ENCODE assay signal across 20 cellular contexts in the genomic region with DNA sequence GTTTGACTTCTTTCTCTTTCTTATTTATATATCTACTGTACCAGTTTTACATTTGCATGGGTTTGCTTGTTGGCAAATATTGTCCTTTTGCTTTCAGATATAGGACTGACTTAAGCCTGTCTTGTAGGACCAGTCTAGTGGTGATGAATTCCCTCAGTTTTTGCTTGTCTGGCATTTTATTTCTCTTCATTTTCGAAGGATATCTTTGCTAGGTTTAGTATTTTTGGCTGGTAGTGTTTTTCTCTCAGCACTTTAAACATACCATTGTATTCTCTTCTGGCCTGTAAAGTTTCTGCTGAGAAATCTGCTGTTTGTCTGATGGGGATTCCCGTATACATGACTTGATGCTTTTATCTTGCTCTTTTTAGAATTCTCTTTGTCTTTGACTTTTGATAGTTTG. TPM values are rescaled to one million over a fixed set of nuclear protein-coding genes. Genes with fewer than 3 reads are reported as not detected.
A peak's percentile ranks its signal among the peaks of the same experiment; 100 is the strongest.
DNase-seq lines count a peak whose midpoint lies in the region; ATAC-seq, FAIRE-seq and TF ChIP-seq lines count a peak whose summit lies in the region.
"Had no signal": no experiment of that assay in that cellular context is flagged by ENCODE, and none has a peak within 500 bp of the region (broad histone marks: within the 10 kb centered on the region; RNA-seq: fewer than 3 reads in every experiment).

No MANE protein-coding gene starts in this region.

- H3K27ac ChIP-seq in A549, result no peak overlapping the region
- H3K27ac ChIP-seq in astrocyte (ENCODE audit: low read depth, low read length), result no peak overlapping the region
- no peak overlapping the region for H3K27ac ChIP-seq in naive thymus-derived CD4-positive, alpha-beta T cell (ENCODE audit: low read depth, low read length)
- H3K27ac ChIP-seq: GM23248 had no signal

- no peaks in the 10 kb centered on the region for H4K20me1 ChIP-seq in astrocyte (ENCODE audit: insufficient read depth, low read length)

- no peak for TF ChIP-seq EP300 in A549 (IDR thresholded peaks at IDR 0.05)

- no peak overlapping the region for H3K4me3 Mint-ChIP-seq in astrocyte (ENCODE audit: unreplicated experiment)
- no peak overlapping the region for H3K4me3 Mint-ChIP-seq in naive thymus-derived CD4-positive, alpha-beta T cell
- H3K4me3 Mint-ChIP-seq: CD4-positive, alpha-beta memory T cell had no signal

- no peak overlapping the region for H3K9ac ChIP-seq in astrocyte (ENCODE audit: low read length)
- H3K9ac ChIP-seq: GM23248 had no signal

- H3K4me2 ChIP-seq in A549, result no peak overlapping the region
- H3K4me2 ChIP-seq in astrocyte (ENCODE audit: low read length), result no peak overlapping the region

- no peak overlapping the region for H2AFZ ChIP-seq in astrocyte (ENCODE audit: low read depth, low read length)
- H2AFZ ChIP-seq: GM23248 had no signal

- H3K4me3 ChIP-seq in A549 (no peak overlapping the region), astrocyte (ENCODE audit: insufficient read depth, low read depth, low read length) (no peak overlapping the region)
- no peak overlapping the region for H3K4me3 ChIP-seq in naive thymus-derived CD4-positive, alpha-beta T cell (ENCODE audit: low read length)
- H3K4me3 ChIP-seq: GM23248 had no signal

- TF ChIP-seq CTCF in A549 (IDR thresholded peaks at IDR 0.05), result no peak
- no peak for TF ChIP-seq CTCF in astrocyte (IDR thresholded peaks at IDR 0.05; ENCODE audit: insufficient read depth, low read depth, low read length)

- H3K36me3 Mint-ChIP-seq in astrocyte (ENCODE audit: low read depth, unreplicated experiment), result peaks cover 21% of the 10 kb centered on the region
- peaks cover 13 to 56% (median 30%) of the 10 kb centered on the region in 5 donors for H3K36me3 Mint-ChIP-seq in naive thymus-derived CD4-positive, alpha-beta T cell

- POLR2A ChIA-PET in A549 (lab: Yijun Ruan, JAX), result no interaction called here
- POLR2A ChIA-PET in naive thymus-derived CD4-positive, alpha-beta T cell (lab: Charles Lee), result interaction anchor here (0.7 to 2.2 kb wide), 3 partner anchors 13 to 87 kb away, joined by 3 to 6 read pairs (median 6); a partner anchor contains a TSS

- intact Hi-C loops in naive thymus-derived CD4-positive, alpha-beta T cell (cut with micrococcal nuclease), result no loop called here
- intact Hi-C loops in left cardiac atrium (cut with DNase I), result no loop called here

- CTCF ChIA-PET in A549 (lab: Yijun Ruan, JAX), result no interaction called here
- CTCF ChIA-PET in naive thymus-derived CD4-positive, alpha-beta T cell (lab: Charles Lee), result interaction anchor here (0.7 kb wide), 1 partner anchor 34 kb away, joined by 4 read pairs; no protein-coding TSS in a partner anchor

- no peak for TF ChIP-seq RAD21 in A549 (conservative IDR thresholded peaks at IDR 0.05 in 1 of 2, IDR thresholded peaks at IDR 0.05 in 1 of 2)

- H3K79me2 ChIP-seq in astrocyte (ENCODE audit: insufficient read depth, low read length), result no peaks in the 10 kb centered on the region

- H3K27me3 Mint-ChIP-seq in astrocyte (ENCODE audit: low read depth, unreplicated experiment), result no peaks in the 10 kb centered on the region
- no peaks in the 10 kb centered on the region for H3K27me3 Mint-ChIP-seq in naive thymus-derived CD4-positive, alpha-beta T cell
- H3K27me3 Mint-ChIP-seq: CD4-positive, alpha-beta memory T cell had no signal

- no peak for TF ChIP-seq POLR2A in A549 (IDR thresholded peaks at IDR 0.05; ENCODE audit: low read length)

- H3K9me3 ChIP-seq in A549 (peaks cover 25% of the 10 kb centered on the region), astrocyte (ENCODE audit: insufficient read depth, low read depth, low read length) (no peaks in the 10 kb centered on the region)
- peaks cover 0 to 20% (median 7%) of the 10 kb centered on the region in 3 experiments for H3K9me3 ChIP-seq in naive thymus-derived CD4-positive, alpha-beta T cell (ENCODE audit: control insufficient read depth in 2 of 3, low read length in 3 of 3)

- peaks cover 10% of the 10 kb centered on the region for H3K4me1 Mint-ChIP-seq in astrocyte (ENCODE audit: low read depth, unreplicated experiment)
- peaks cover 3 to 24% (median 16%) of the 10 kb centered on the region in 7 donors for H3K4me1 Mint-ChIP-seq in naive thymus-derived CD4-positive, alpha-beta T cell

- H3K4me1 ChIP-seq in A549, result peaks cover 41% of the 10 kb centered on the region
- peaks cover 5% of the 10 kb centered on the region for H3K4me1 ChIP-seq in astrocyte (ENCODE audit: insufficient read depth, low read length)
- H3K4me1 ChIP-seq in naive thymus-derived CD4-positive, alpha-beta T cell (ENCODE audit: control insufficient read depth in 2 of 2, insufficient read depth in 2 of 2, low read length in 2 of 2), result no peaks in the 10 kb centered on the region

- no peaks in the 10 kb centered on the region for H3K27me3 ChIP-seq in astrocyte (ENCODE audit: insufficient read depth, low read length)
- H3K27me3 ChIP-seq in naive thymus-derived CD4-positive, alpha-beta T cell (ENCODE audit: control insufficient read depth in 2 of 2, insufficient read depth in 2 of 2, low read length in 2 of 2), result no peaks in the 10 kb centered on the region

- no peak for DNase-seq in A549 (ENCODE audit: low read depth in 1 of 2, low spot score in 1 of 2)
- no peak for DNase-seq in GM18507 (ENCODE audit: extremely low spot score, insufficient read length, low read depth)
- no peak for DNase-seq in astrocyte (ENCODE audit: low read depth)
- no peak for DNase-seq in NCI-H1105 treated with DMSO at 0.1 percent for 48 hours (lab: John Stamatoyannopoulos, UW)
- DNase-seq in naive thymus-derived CD4-positive, alpha-beta T cell, result no peak
- no peak for DNase-seq in left cardiac atrium
- DNase-seq: 8988T; C1 segment of cervical spinal cord; Calu3; CD4-positive, alpha-beta memory T cell; COR-L47; DMS53; DMS79 treated with DMSO at 0.1 percent for 48 hours; GF-D8; GM23248; H7; HCEC 1CT had no signal

- FAIRE-seq in A549 (lab: Jason Lieb, UNC) (no peak), GM18507 (lab: Jason Lieb, UNC) (peak; percentile 39), astrocyte (lab: Jason Lieb, UNC) (peak; percentile 65)
- FAIRE-seq: GM12891, GM19239, H1 had no signal

- ATAC-seq in A549 (no peak), left cardiac atrium (no peak)
- ATAC-seq in naive thymus-derived CD4-positive, alpha-beta T cell, result no peak

- H3K9me3 Mint-ChIP-seq in astrocyte (ENCODE audit: unreplicated experiment), result peaks cover 21% of the 10 kb centered on the region
- H3K9me3 Mint-ChIP-seq in naive thymus-derived CD4-positive, alpha-beta T cell, result peaks cover 0 to 41% (median 17%) of the 10 kb centered on the region in 11 donors

- no peak overlapping the region for H3K27ac Mint-ChIP-seq in astrocyte (ENCODE audit: unreplicated experiment)
- no peak overlapping the region for H3K27ac Mint-ChIP-seq in naive thymus-derived CD4-positive, alpha-beta T cell
- H3K27ac Mint-ChIP-seq: CD4-positive, alpha-beta memory T cell had no signal

- 97% methylated on average over 2 of the region's 2 CpGs for WGBS in A549 (ENCODE audit: missing lambda C conversion rate)

- no peaks in the 10 kb centered on the region for H3K36me3 ChIP-seq in astrocyte (ENCODE audit: insufficient read depth, low read length)
- H3K36me3 ChIP-seq in naive thymus-derived CD4-positive, alpha-beta T cell (ENCODE audit: control insufficient read depth in 2 of 3, insufficient read depth in 3 of 3, low read length in 3 of 3), result no peaks in the 10 kb centered on the region

TF ChIP-seq in A549, 52 proteins besides CTCF, POLR2A, EP300 and RAD21:
- no peak for TF ChIP-seq CHD2 (IDR thresholded peaks at IDR 0.05; ENCODE audit: low read length, partially characterized antibody)
- no peak for TF ChIP-seq BHLHE40 (IDR thresholded peaks at IDR 0.05; ENCODE audit: low read depth, low read length)
- peak; percentile 83 for TF ChIP-seq MAFK (IDR thresholded peaks at IDR 0.05; ENCODE audit: partially characterized antibody)

RNA-seq across cellular contexts. Expression of a gene that starts 14.2 kb away (rescaled TPM):
- polyA plus RNA-seq in A549 (2011; rRNA removed) (132 and 142 TPM in 2 replicates), A549 (2017; fragmentation: RNase III; extraction: RNeasy Plus Mini Kit Qiagen cat#74134 plus additional on column Dnase treatment) (60.6 to 65.9 TPM (median 61.8 TPM) in 3 replicates)
- 23.1 and 23.9 TPM in 2 replicates for polyA plus RNA-seq in A549 (2012; cell fraction: cytosol; rRNA removed)
- 26.1 and 34.9 TPM in 2 replicates for polyA plus RNA-seq in A549 (2012; cell fraction: nucleus; rRNA removed)
- 263 and 357 TPM in 2 replicates for polyA minus RNA-seq in A549 (2011; rRNA and poly(A)+ RNA removed)
- total RNA-seq in astrocyte (32.9 and 35.1 TPM in 2 replicates), left cardiac atrium (10 to 100 TPM; 36.6 to 39.9 TPM)
- total RNA-seq in naive thymus-derived CD4-positive, alpha-beta T cell, result 100 to 1,000 TPM in 2 of 5 experiments, 10 to 100 TPM in 3; 56.7 to 146 (median 94.0) TPM
- 10 to 100 TPM; 18.3 to 19.6 TPM for polyA plus RNA-seq in naive thymus-derived CD4-positive, alpha-beta T cell
